ENCODE assay signal across 10 cellular contexts in the genomic region with DNA sequence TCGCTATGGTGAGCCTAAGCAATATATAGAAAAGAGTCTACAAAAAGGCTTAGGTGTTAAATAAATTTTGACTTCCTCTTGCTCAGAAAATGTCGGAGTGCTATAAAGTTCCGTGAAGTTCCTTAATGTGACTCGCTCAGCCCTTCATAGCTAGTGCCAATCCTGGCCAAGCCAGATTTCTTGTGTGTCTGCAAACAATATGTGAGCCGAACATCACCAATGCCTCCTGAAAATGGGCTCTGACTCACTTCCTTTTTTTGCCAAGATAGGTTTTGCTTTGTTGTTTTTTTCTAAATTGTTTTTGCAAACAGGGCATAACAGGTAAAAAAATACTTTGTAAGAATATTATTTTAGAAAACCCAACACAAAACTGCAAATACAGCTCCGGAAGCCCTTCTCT. TPM values are rescaled to one million over a fixed set of nuclear protein-coding genes. Genes with fewer than 3 reads are reported as not detected.
A peak's percentile ranks its signal among the peaks of the same experiment; 100 is the strongest.
DNase-seq lines count a peak whose midpoint lies in the region; ATAC-seq, FAIRE-seq and TF ChIP-seq lines count a peak whose summit lies in the region.
"Had no signal": no experiment of that assay in that cellular context is flagged by ENCODE, and none has a peak within 500 bp of the region (broad histone marks: within the 10 kb centered on the region; RNA-seq: fewer than 3 reads in every experiment).

No MANE protein-coding gene starts in this region.

- H3K27me3 ChIP-seq in prostate gland (replicated peaks; ENCODE audit: insufficient read depth), result no peaks in the 10 kb centered on the region
- H3K27me3 ChIP-seq: neural progenitor cell had no signal

- H3K4me1 ChIP-seq in prostate gland (replicated peaks), result no peaks in the 10 kb centered on the region
- H3K4me1 ChIP-seq: neural progenitor cell had no signal

- CTCF ChIA-PET in activated CD4-positive, alpha-beta T cell treated with anti-CD3 and anti-CD28 coated beads, Interleukin-2, amount 10 ng/mL, durations not matched to agents 7 days and 5 days (lab: Charles Lee), result interaction anchor here (0.9 to 1.4 kb wide), 4 partner anchors 8 to 24 kb away, joined by 3 to 6 read pairs (median 3); no protein-coding TSS in a partner anchor

- TF ChIP-seq CTCF in prostate gland (IDR thresholded peaks at IDR 0.05), result no peak

- peaks cover 68% of the 10 kb centered on the region for H3K4me1 Mint-ChIP-seq in activated CD4-positive, alpha-beta T cell treated with anti-CD3 and anti-CD28 coated beads, Interleukin-2, amount 10 ng/mL, durations not matched to agents 7 days and 5 days

- H3K36me3 Mint-ChIP-seq in activated CD4-positive, alpha-beta T cell treated with anti-CD3 and anti-CD28 coated beads, Interleukin-2, amount 10 ng/mL, durations not matched to agents 7 days and 5 days (ENCODE audit: low read depth), result peaks cover 90% of the 10 kb centered on the region

- peak; percentile 43 for FAIRE-seq in RCC 7860 (lab: Jason Lieb, UNC)

- ATAC-seq in GM19324 (IDR thresholded peaks at IDR 0.05; ENCODE audit: low FRiP score, unreplicated experiment), result no peak

- no peak overlapping the region for H3K4me3 ChIP-seq in prostate gland
- H3K4me3 ChIP-seq: neural progenitor cell had no signal

- H3K4me3 Mint-ChIP-seq in activated CD4-positive, alpha-beta T cell treated with anti-CD3 and anti-CD28 coated beads, Interleukin-2, amount 10 ng/mL, durations not matched to agents 7 days and 5 days, result peak overlapping the region; percentile 2
- H3K4me3 Mint-ChIP-seq: neural progenitor cell had no signal

- H3K27ac Mint-ChIP-seq in activated CD4-positive, alpha-beta T cell treated with anti-CD3 and anti-CD28 coated beads, Interleukin-2, amount 10 ng/mL, durations not matched to agents 7 days and 5 days, result peak overlapping the region; percentile 79
- H3K27ac Mint-ChIP-seq: neural progenitor cell had no signal

- WGBS in prostate gland, result 83% methylated on average over 6 of the region's 6 CpGs

- intact Hi-C loops in prostate gland (cut with DNase I), result no loop called here

- H3K36me3 ChIP-seq in prostate gland, result peaks cover 0 to 6% of the 10 kb centered on the region in 2 donors
- H3K36me3 ChIP-seq: neural progenitor cell had no signal

- H3K27ac ChIP-seq in prostate gland, result no peak overlapping the region
- H3K27ac ChIP-seq: neural progenitor cell had no signal

- H3K9me3 ChIP-seq in prostate gland, result no peaks in the 10 kb centered on the region

- DNase-seq in activated CD4-positive, alpha-beta T cell treated with anti-CD3 and anti-CD28 coated beads, Interleukin-2, amount 10 ng/mL, durations not matched to agents 7 days and 5 days, result peak; percentile 19
- no peak for DNase-seq in activated CD4-positive, alpha-beta T cell treated with anti-CD3 and anti-CD28 coated beads, Interleukin-2, amount 50 U/mL, for 48 hours
- peak; percentile 44 for DNase-seq in RCC 7860 (ENCODE audit: low spot score)
- peak; percentile 89 for DNase-seq in dermis blood vessel endothelial cell
- peak; percentile 66 for DNase-seq in renal cortical epithelial cell (ENCODE audit: low read depth)
- no peak for DNase-seq in prostate gland (ENCODE audit: low spot score)
- DNase-seq in GM19238 (ENCODE audit: insufficient read length, low spot score), result no peak
- DNase-seq: activated T-cell treated with anti-CD3 and anti-CD28 coated beads, Interleukin-2, amount 50 U/mL, for 1 hour had no signal

- no peak for TF ChIP-seq POLR2A in prostate gland (IDR thresholded peaks at IDR 0.05)

- peaks cover 24% of the 10 kb centered on the region for H3K9me3 Mint-ChIP-seq in activated CD4-positive, alpha-beta T cell treated with anti-CD3 and anti-CD28 coated beads, Interleukin-2, amount 10 ng/mL, durations not matched to agents 7 days and 5 days

- no peaks in the 10 kb centered on the region for H3K27me3 Mint-ChIP-seq in activated CD4-positive, alpha-beta T cell treated with anti-CD3 and anti-CD28 coated beads, Interleukin-2, amount 10 ng/mL, durations not matched to agents 7 days and 5 days

- POLR2A ChIA-PET in activated CD4-positive, alpha-beta T cell treated with anti-CD3 and anti-CD28 coated beads, Interleukin-2, amount 10 ng/mL, durations not matched to agents 7 days and 5 days (lab: Charles Lee), result no interaction called here

RNA-seq across cellular contexts. Expression of gene CDC42EP3, which starts 26.1 kb away (rescaled TPM):
- 10 to 100 TPM; 28.2 to 39.8 TPM for total RNA-seq in activated CD4-positive, alpha-beta T cell treated with anti-CD3 and anti-CD28 coated beads, Interleukin-2, amount 10 ng/mL, durations not matched to agents 7 days and 5 days
- total RNA-seq in dermis blood vessel endothelial cell (21.3 and 29.1 TPM in 2 replicates), renal cortical epithelial cell (22.2 and 33.2 TPM in 2 replicates), prostate gland (10 to 100 TPM; 38.5 to 75.5 TPM)

Comparison
In these comparisons a context has a peak if more than half of its experiments do, and no peak if none do; other contexts are left out.
1. DNase-seq: peak in activated CD4-positive, alpha-beta T cell treated with anti-CD3 and anti-CD28 coated beads, Interleukin-2, amount 10 ng/mL, durations not matched to agents 7 days and 5 days (single experiment), RCC 7860 (single experiment), dermis blood vessel endothelial cell (single experiment) and renal cortical epithelial cell (single experiment); none in activated CD4-positive, alpha-beta T cell treated with anti-CD3 and anti-CD28 coated beads, Interleukin-2, amount 50 U/mL, for 48 hours (0 of 2), prostate gland (single experiment) and GM19238 (single experiment).